In the genomic region with DNA sequence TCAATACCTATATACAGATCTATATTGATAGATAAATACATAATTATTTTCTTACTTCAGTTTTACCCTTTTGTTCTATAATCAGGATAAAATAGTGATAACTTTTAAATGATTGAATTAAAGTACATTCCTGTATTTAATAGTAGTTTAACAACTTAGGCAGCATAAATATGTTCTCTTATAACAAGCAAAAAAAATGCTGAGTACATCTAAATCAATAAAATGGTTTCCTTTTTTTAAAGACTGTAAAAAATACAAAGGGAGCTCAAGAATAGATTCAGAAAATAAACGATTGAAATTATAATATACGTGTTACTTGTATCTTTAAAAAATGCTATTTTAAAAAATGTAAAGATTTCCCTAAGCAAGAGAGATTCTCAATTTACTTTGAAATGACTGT, we compare ENCODE assay signal across 22 cellular contexts.
"Had no signal": no experiment of that assay in that cellular context is flagged by ENCODE, and none has a peak within 500 bp of the region (broad histone marks: within the 10 kb centered on the region; RNA-seq: fewer than 3 reads in every experiment).

No MANE protein-coding gene starts in this region.

- H3K4me1 Mint-ChIP-seq: mesothelial cell of epicardium, naive B cell had no signal

- ATAC-seq: foreskin keratinocyte, gastroesophageal sphincter, heart right ventricle, left cardiac atrium, left lung, left ventricle myocardium superior, lower lobe of right lung, mucosa of descending colon had no signal

- H3K4me1 ChIP-seq: colonic mucosa, esophagus muscularis mucosa, gastroesophageal sphincter, heart right ventricle, left lung, lower lobe of right lung had no signal

- H3K27me3 ChIP-seq: colonic mucosa, esophagus muscularis mucosa, foreskin keratinocyte, gastroesophageal sphincter, heart right ventricle, left lung had no signal

- H3K27me3 Mint-ChIP-seq: dendritic cell treated with granulocyte-macrophage colony-stimulating factor and Interleukin-4, amounts not matched to agents 40 ng/mL and 50 ng/mL, for 4 days; naive B cell had no signal

- H3K4me3 ChIP-seq: colonic mucosa, esophagus muscularis mucosa, gastroesophageal sphincter, heart right ventricle, left lung, lower lobe of right lung, mucosa of descending colon had no signal

- FAIRE-seq: endothelial cell of umbilical vein, frontal cortex, islet of Langerhans, keratinocyte had no signal

- H3K27ac Mint-ChIP-seq: dendritic cell treated with granulocyte-macrophage colony-stimulating factor and Interleukin-4, amounts not matched to agents 40 ng/mL and 50 ng/mL, for 4 days; mesothelial cell of epicardium; naive B cell had no signal

- H3K36me3 Mint-ChIP-seq: mesothelial cell of epicardium, naive B cell had no signal

- H3K36me3 ChIP-seq: colonic mucosa, esophagus muscularis mucosa, gastroesophageal sphincter, heart right ventricle, left lung, lower lobe of right lung had no signal

- H3K27ac ChIP-seq: colonic mucosa, esophagus muscularis mucosa, foreskin keratinocyte, gastroesophageal sphincter, heart right ventricle, left lung, lower lobe of right lung had no signal

- H3K4me3 Mint-ChIP-seq: dendritic cell treated with granulocyte-macrophage colony-stimulating factor and Interleukin-4, amounts not matched to agents 40 ng/mL and 50 ng/mL, for 4 days; mesothelial cell of epicardium; naive B cell had no signal

- H3K9me3 ChIP-seq: colonic mucosa, esophagus muscularis mucosa, gastroesophageal sphincter, heart right ventricle, lower lobe of right lung, mucosa of descending colon had no signal

- DNase-seq: colonic mucosa; cortex of kidney; effector memory CD4-positive, alpha-beta T cell; foreskin keratinocyte; head of caudate nucleus; heart right ventricle; hippocampal formation; left cardiac atrium; left lung; left ventricle myocardium superior; lower lobe of right lung; mesenchymal stem cell; mucosa of descending colon; naive B cell had no signal
